9 cellular contexts compared by ENCODE assay signal in the genomic region with DNA sequence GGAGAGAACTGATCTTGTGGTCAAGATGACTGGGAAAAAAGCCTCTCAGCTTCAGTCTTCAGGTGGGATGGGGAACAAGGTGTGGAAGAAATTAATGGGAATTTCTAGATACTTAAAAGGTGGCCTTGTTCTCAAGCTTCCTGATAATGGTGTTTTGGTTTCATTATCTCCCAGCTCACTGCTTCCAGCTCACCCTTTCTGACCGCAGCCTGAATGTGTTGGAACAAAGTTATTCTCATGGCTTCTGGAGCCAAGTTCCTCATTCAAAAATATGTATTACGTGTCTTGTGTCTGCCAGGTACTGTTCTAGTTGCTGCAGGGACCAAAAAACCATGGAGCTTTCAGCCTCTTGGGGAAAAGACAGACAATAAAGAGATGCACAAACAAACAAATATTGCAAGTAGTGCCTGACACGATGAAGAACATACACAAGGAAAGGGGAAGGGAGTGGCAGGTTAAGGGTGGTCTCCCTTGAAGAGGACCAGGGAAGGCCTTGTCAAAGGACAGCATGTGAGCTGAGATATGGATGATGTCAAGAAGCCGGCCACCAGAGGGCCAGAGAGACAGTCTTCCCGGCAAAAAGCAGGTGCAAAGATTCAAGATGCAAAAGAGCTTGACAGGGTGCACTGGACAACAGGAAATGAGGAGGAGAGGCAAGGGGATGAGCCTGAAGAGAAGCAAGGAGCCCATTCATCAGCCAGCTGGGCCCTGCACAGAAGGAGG. TPM values are rescaled to one million over a fixed set of nuclear protein-coding genes. Genes with fewer than 3 reads are reported as not detected.
DNase-seq lines count a peak whose midpoint lies in the region; ATAC-seq, FAIRE-seq and TF ChIP-seq lines count a peak whose summit lies in the region.
"Had no signal": no experiment of that assay in that cellular context is flagged by ENCODE, and none has a peak within 500 bp of the region (broad histone marks: within the 10 kb centered on the region; RNA-seq: fewer than 3 reads in every experiment).

No MANE protein-coding gene starts in this region.

- peak; percentile 3 for DNase-seq in G401 (ENCODE audit: low spot score)
- peak; percentile 58 for DNase-seq in LoVo (ENCODE audit: low spot score)
- no peak for DNase-seq in brain microvascular endothelial cell
- DNase-seq in omental fat pad (ENCODE audit: low spot score), result no peak
- DNase-seq in MG63, result no peak
- no peak for DNase-seq in H54 (ENCODE audit: insufficient read length, low spot score)

- H3K27ac ChIP-seq in brain microvascular endothelial cell, result no peak overlapping the region
- H3K27ac ChIP-seq: SJCRH30 had no signal

- in situ Hi-C loops in G401 (cut with HindIII; ENCODE audit: low sequenced_read_pairs) (no loop called here), brain microvascular endothelial cell (cut with HindIII; ENCODE audit: low pct_ligation_motif_present, low sequenced_read_pairs) (no loop called here)

- no peaks in the 10 kb centered on the region for H3K9me3 ChIP-seq in MG63
- H3K9me3 ChIP-seq: SJCRH30 had no signal

- H3K27me3 ChIP-seq in brain microvascular endothelial cell (replicated peaks) (no peaks in the 10 kb centered on the region), MG63 (no peaks in the 10 kb centered on the region)
- H3K27me3 ChIP-seq: SJCRH30 had no signal

- H3K36me3 ChIP-seq in brain microvascular endothelial cell (replicated peaks) (no peaks in the 10 kb centered on the region), MG63 (no peaks in the 10 kb centered on the region)
- H3K36me3 ChIP-seq: SJCRH30 had no signal

- TF ChIP-seq CTCF in brain microvascular endothelial cell (IDR thresholded peaks at IDR 0.05; ENCODE audit: low read depth, low read length, missing control alignments), result peak; percentile 26
- no peak for TF ChIP-seq CTCF in omental fat pad (IDR thresholded peaks at IDR 0.05)

- no peak overlapping the region for H3K4me3 ChIP-seq in brain microvascular endothelial cell (ENCODE audit: low read depth, low read length)
- no peak overlapping the region for H3K4me3 ChIP-seq in MG63
- H3K4me3 ChIP-seq: SJCRH30 had no signal

- peak; percentile 54 for ATAC-seq in omental fat pad (ENCODE audit: low FRiP score)
- no peak for ATAC-seq in HG03565 (IDR thresholded peaks at IDR 0.05; ENCODE audit: unreplicated experiment)
- ATAC-seq in GM21576 (IDR thresholded peaks at IDR 0.05; ENCODE audit: unreplicated experiment), result no peak

- no peak for TF ChIP-seq POLR2A in H54 (IDR thresholded peaks at IDR 0.05; ENCODE audit: low read depth, low read length)

- FAIRE-seq in H54 (lab: Jason Lieb, UNC), result no peak

RNA-seq across cellular contexts. Expression of a gene that starts 35.5 kb away (rescaled TPM):
- 3.7 and 5.0 TPM in 2 replicates for total RNA-seq in G401 (2014; rRNA removed; shearing (Covaris generic))
- total RNA-seq in omental fat pad, result 10 to 100 TPM; 20.9 to 50.6 (median 33.5) TPM
- 9.2 and 13.4 TPM in 2 replicates for total RNA-seq in MG63 (2014; rRNA removed; shearing (Covaris generic); ENCODE audit: low replicate concordance)

Comparison
In these comparisons a context has a peak if more than half of its experiments do, and no peak if none do; other contexts are left out.
1. DNase-seq: peak in G401 (single experiment) and LoVo (single experiment); none in brain microvascular endothelial cell (single experiment), omental fat pad (single experiment), MG63 (single experiment) and H54 (single experiment).